1 cellular context compared by ENCODE assay signal in the genomic region with DNA sequence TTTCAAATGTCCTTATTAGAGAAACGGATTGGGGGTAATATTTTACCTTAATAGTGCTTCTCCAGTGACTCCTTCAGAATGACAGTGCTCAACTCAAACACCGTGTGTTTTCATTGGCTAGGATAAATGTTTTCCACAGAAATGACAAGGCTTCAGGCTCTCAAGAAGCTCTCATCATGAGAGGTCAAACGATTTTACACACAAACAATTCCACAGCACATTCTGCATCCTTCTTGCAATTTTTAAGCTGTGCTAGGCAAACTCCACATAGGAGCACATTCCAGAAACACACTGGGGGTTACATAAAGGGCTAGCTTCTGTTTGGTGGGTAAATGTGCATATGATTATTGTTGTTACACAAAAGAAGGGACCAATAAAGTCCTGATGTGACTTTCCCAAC.
TF ChIP-seq lines count a peak whose summit lies in the region.

No MANE protein-coding gene starts in this region.

TF ChIP-seq in GM23338, 12 proteins besides CTCF, POLR2A, EP300 and RAD21 (continued from another document):
- TF ChIP-seq, protein P1, sequence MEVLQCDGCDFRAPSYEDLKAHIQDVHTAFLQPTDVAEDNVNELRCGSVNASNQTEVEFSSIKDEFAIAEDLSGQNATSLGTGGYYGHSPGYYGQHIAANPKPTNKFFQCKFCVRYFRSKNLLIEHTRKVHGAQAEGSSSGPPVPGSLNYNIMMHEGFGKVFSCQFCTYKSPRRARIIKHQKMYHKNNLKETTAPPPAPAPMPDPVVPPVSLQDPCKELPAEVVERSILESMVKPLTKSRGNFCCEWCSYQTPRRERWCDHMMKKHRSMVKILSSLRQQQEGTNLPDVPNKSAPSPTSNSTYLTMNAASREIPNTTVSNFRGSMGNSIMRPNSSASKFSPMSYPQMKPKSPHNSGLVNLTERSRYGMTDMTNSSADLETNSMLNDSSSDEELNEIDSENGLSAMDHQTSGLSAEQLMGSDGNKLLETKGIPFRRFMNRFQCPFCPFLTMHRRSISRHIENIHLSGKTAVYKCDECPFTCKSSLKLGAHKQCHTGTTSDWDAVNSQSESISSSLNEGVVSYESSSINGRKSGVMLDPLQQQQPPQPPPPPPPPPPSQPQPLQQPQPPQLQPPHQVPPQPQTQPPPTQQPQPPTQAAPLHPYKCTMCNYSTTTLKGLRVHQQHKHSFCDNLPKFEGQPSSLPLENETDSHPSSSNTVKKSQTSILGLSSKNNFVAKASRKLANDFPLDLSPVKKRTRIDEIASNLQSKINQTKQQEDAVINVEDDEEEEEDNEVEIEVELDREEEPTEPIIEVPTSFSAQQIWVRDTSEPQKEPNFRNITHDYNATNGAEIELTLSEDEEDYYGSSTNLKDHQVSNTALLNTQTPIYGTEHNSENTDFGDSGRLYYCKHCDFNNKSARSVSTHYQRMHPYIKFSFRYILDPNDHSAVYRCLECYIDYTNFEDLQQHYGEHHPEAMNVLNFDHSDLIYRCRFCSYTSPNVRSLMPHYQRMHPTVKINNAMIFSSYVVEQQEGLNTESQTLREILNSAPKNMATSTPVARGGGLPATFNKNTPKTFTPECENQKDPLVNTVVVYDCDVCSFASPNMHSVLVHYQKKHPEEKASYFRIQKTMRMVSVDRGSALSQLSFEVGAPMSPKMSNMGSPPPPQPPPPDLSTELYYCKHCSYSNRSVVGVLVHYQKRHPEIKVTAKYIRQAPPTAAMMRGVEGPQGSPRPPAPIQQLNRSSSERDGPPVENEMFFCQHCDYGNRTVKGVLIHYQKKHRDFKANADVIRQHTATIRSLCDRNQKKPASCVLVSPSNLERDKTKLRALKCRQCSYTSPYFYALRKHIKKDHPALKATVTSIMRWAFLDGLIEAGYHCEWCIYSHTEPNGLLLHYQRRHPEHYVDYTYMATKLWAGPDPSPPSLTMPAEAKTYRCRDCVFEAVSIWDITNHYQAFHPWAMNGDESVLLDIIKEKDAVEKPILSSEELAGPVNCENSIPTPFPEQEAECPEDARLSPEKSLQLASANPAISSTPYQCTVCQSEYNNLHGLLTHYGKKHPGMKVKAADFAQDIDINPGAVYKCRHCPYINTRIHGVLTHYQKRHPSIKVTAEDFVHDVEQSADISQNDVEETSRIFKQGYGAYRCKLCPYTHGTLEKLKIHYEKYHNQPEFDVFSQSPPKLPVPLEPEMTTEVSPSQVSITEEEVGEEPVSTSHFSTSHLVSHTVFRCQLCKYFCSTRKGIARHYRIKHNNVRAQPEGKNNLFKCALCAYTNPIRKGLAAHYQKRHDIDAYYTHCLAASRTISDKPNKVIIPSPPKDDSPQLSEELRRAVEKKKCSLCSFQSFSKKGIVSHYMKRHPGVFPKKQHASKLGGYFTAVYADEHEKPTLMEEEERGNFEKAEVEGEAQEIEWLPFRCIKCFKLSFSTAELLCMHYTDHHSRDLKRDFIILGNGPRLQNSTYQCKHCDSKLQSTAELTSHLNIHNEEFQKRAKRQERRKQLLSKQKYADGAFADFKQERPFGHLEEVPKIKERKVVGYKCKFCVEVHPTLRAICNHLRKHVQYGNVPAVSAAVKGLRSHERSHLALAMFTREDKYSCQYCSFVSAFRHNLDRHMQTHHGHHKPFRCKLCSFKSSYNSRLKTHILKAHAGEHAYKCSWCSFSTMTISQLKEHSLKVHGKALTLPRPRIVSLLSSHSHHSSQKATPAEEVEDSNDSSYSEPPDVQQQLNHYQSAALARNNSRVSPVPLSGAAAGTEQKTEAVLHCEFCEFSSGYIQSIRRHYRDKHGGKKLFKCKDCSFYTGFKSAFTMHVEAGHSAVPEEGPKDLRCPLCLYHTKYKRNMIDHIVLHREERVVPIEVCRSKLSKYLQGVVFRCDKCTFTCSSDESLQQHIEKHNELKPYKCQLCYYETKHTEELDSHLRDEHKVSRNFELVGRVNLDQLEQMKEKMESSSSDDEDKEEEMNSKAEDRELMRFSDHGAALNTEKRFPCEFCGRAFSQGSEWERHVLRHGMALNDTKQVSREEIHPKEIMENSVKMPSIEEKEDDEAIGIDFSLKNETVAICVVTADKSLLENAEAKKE (CRISPR knock-in tag; IDR thresholded peaks at IDR 0.05) = no peak
- no peak for TF ChIP-seq EZH2phosphoT487 (IDR thresholded peaks at IDR 0.05; ENCODE audit: unreplicated experiment)
